16 cellular contexts compared by ENCODE assay signal in the genomic region with DNA sequence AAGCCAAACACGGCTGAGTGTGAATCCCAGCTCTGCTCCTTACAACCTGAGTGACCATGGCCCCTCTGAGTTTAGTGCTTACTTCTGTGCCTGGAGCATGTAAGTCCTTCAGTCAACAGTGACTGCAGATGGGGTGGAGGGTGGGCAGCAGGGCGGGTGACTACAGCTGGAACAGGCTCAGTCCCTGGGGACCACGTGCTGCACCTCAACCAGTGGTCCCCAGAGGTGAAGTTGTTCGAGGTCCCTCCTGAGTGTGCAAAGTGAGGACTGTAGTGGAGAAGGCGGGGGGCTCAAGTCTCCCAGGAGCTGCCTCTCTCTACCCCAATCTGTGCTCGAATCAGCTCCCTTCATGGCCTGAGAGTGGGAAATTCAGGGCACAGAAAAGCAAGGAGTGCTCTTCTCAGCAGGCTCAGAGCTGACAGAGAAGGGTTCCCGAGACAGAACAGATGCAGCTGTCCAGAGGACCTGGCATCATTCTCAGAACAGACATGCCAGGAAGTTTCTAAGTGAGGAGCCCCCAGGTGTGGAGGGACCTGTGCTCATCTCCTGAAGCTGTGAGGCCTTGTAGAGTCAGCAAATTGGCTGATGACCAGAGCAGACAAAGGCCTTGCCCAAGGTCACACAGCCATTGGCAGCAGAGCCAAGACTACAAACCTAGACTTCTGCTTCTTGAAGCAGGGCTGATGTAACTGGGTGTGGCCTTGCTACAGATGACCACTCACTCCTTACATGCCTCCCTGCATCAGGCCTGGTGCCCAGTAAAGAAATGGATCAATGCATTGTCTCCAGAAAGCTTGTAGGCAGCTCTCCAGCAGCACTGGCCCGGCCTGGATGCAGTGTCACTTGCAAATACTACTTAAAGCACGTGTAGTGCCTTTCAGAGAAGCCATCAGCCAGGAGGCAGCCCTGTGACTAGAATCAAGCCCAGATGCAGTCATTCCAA.
DNase-seq lines count a peak whose midpoint lies in the region; ATAC-seq and TF ChIP-seq lines count a peak whose summit lies in the region.
"Had no signal": no experiment of that assay in that cellular context is flagged by ENCODE, and none has a peak within 500 bp of the region (broad histone marks: within the 10 kb centered on the region; RNA-seq: fewer than 3 reads in every experiment).

No MANE protein-coding gene starts in this region.

- TF ChIP-seq EP300 in sigmoid colon (IDR thresholded peaks at IDR 0.05): no peak

- no peaks in the 10 kb centered on the region for H3K27me3 ChIP-seq in sigmoid colon
- H3K27me3 ChIP-seq: dorsolateral prefrontal cortex, esophagus squamous epithelium, neutrophil had no signal

- H3K4me3 ChIP-seq in epithelial cell of proximal tubule (ENCODE audit: low read depth, low read length) (no peak overlapping the region), sigmoid colon (no peak overlapping the region)
- H3K4me3 ChIP-seq: dorsolateral prefrontal cortex, esophagus squamous epithelium had no signal

- intact Hi-C loops in sigmoid colon (cut with DNase I): no loop called here

- DNase-seq in OCI-M1 (lab: John Stamatoyannopoulos, UW) (peak; percentile 26), epithelial cell of proximal tubule (ENCODE audit: low read depth) (peak; percentile 1), sigmoid colon (peak; percentile 40), DMS53 (lab: John Stamatoyannopoulos, UW) (no peak)
- no peak for DNase-seq in stimulated activated CD4-positive, alpha-beta T cell treated with anti-CD3 and anti-CD28 coated beads, Interleukin-4, amount 100 ng/mL, for 24 hours
- DNase-seq: activated CD8-positive, alpha-beta T cell treated with anti-CD3 and anti-CD28 coated beads, Interleukin-2, amount 10 ng/mL, durations not matched to agents 7 days and 5 days; DMS79; esophagus squamous epithelium; NCI-H2081; NCI-H69; stimulated activated CD4-positive, alpha-beta T cell treated with anti-CD3 and anti-CD28 coated beads, Interleukin-2, amount 100 ng/mL, for 24 hours had no signal

- ATAC-seq in HG03196 (IDR thresholded peaks at IDR 0.05; ENCODE audit: unreplicated experiment): no peak
- ATAC-seq: activated CD8-positive, alpha-beta T cell treated with anti-CD3 and anti-CD28 coated beads, Interleukin-2, amount 10 ng/mL, durations not matched to agents 7 days and 5 days; SK-N-SH treated with all-trans-retinoic acid at 6 μM for 48 hours had no signal

- H3K27ac ChIP-seq in C4-2B (peak overlapping the region; percentile 2; the same call in 1 of the 2 replicates), sigmoid colon (no peak overlapping the region)
- H3K27ac ChIP-seq: esophagus squamous epithelium, neutrophil had no signal

- H3K36me3 ChIP-seq in sigmoid colon: no peaks in the 10 kb centered on the region
- H3K36me3 ChIP-seq: neutrophil had no signal

- no peaks in the 10 kb centered on the region for H3K9me3 ChIP-seq in sigmoid colon
- H3K9me3 ChIP-seq: esophagus squamous epithelium, neutrophil had no signal

- no peak for TF ChIP-seq POLR2A in sigmoid colon (IDR thresholded peaks at IDR 0.05)

- 88 to 93% methylated on average over 9 of the region's 9 CpGs for WGBS in sigmoid colon, 2 donors

- no peak for TF ChIP-seq CTCF in C4-2B (conservative IDR thresholded peaks at IDR 0.05)
- TF ChIP-seq CTCF in epithelial cell of proximal tubule (conservative IDR thresholded peaks at IDR 0.05; ENCODE audit: low read depth, low read length): no peak
- no peak for TF ChIP-seq CTCF in sigmoid colon (IDR thresholded peaks at IDR 0.05)

- no peaks in the 10 kb centered on the region for H3K4me1 ChIP-seq in sigmoid colon
- H3K4me1 ChIP-seq: esophagus squamous epithelium had no signal

Comparison
In these comparisons a context has a peak if more than half of its experiments do, and no peak if none do; other contexts are left out.
1. DNase-seq: peak in OCI-M1 (single experiment), epithelial cell of proximal tubule (single experiment) and sigmoid colon (single experiment); none in DMS53 (single experiment) and stimulated activated CD4-positive, alpha-beta T cell treated with anti-CD3 and anti-CD28 coated beads, Interleukin-4, amount 100 ng/mL, for 24 hours (single experiment).